Comparison of ENCODE assay signal across 11 cellular contexts in genomic region chr2:12544221-12544558, GRCh38.
DNase-seq lines count a peak whose midpoint lies in the region; ATAC-seq and TF ChIP-seq lines count a peak whose summit lies in the region.
"Had no signal": no experiment of that assay in that cellular context is flagged by ENCODE, and none has a peak within 500 bp of the region (broad histone marks: within the 10 kb centered on the region; RNA-seq: fewer than 3 reads in every experiment).

No MANE protein-coding gene starts in this region.

- H3K27me3 Mint-ChIP-seq in GM23338 (ENCODE audit: insufficient read depth, low read depth, poor library complexity) (peaks cover 2% of the 10 kb centered on the region), MCF 10A (ENCODE audit: insufficient read depth, unreplicated experiment) (no peaks in the 10 kb centered on the region)
- H3K27me3 Mint-ChIP-seq in stimulated activated naive B cell treated with anti-CD40 and anti-IgM and Interleukin-4, amounts not matched to agents 10 μg/mL and 1 μg/mL and 100 μg/mL, for 72 hours = peaks cover 3 to 5% of the 10 kb centered on the region in 2 donors
- H3K27me3 Mint-ChIP-seq: activated CD4-positive, alpha-beta T cell treated with anti-CD3 and anti-CD28 coated beads, Interleukin-2, amount 10 ng/mL, durations not matched to agents 7 days and 5 days had no signal

- H3K27me3 ChIP-seq in GM23338 (ENCODE audit: insufficient read depth) = no peaks in the 10 kb centered on the region
- H3K27me3 ChIP-seq: vagina had no signal

- H3K4me2 ChIP-seq in GM23338 = no peak overlapping the region

- in situ Hi-C loops in G401 (cut with HindIII; ENCODE audit: low sequenced_read_pairs) = no loop called here

- peaks cover 3% of the 10 kb centered on the region; the same call in 1 of the 3 replicates for H3K4me1 Mint-ChIP-seq in GM23338
- H3K4me1 Mint-ChIP-seq in stimulated activated naive B cell treated with anti-CD40 and anti-IgM and Interleukin-4, amounts not matched to agents 10 μg/mL and 1 μg/mL and 100 μg/mL, for 72 hours = peaks cover 13 to 18% of the 10 kb centered on the region in 2 donors
- no peaks in the 10 kb centered on the region for H3K4me1 Mint-ChIP-seq in MCF 10A (ENCODE audit: insufficient read depth, unreplicated experiment)
- H3K4me1 Mint-ChIP-seq: activated CD4-positive, alpha-beta T cell treated with anti-CD3 and anti-CD28 coated beads, Interleukin-2, amount 10 ng/mL, durations not matched to agents 7 days and 5 days had no signal

- no peaks in the 10 kb centered on the region for H3K4me1 ChIP-seq in GM23338 (ENCODE audit: insufficient read depth)

- POLR2A ChIA-PET in MCF 10A (lab: Yijun Ruan, JAX) = no interaction called here

- no peaks in the 10 kb centered on the region for H3K36me3 ChIP-seq in GM23338 (ENCODE audit: insufficient read depth)
- H3K36me3 ChIP-seq: vagina had no signal

- H3K9me3 Mint-ChIP-seq in GM23338 (no peaks in the 10 kb centered on the region; the same call in 2 of the 3 replicates), MCF 10A (ENCODE audit: unreplicated experiment) (no peaks in the 10 kb centered on the region)
- no peaks in the 10 kb centered on the region for H3K9me3 Mint-ChIP-seq in stimulated activated naive B cell treated with anti-CD40 and anti-IgM and Interleukin-4, amounts not matched to agents 10 μg/mL and 1 μg/mL and 100 μg/mL, for 72 hours

- no peak for DNase-seq in GM23338 (ENCODE audit: low spot score)
- no peak for DNase-seq in stimulated activated naive B cell treated with anti-CD40 and anti-IgM and Interleukin-4, amounts not matched to agents 10 μg/mL and 1 μg/mL and 100 μg/mL, for 72 hours
- DNase-seq in NCI-H526 (lab: John Stamatoyannopoulos, UW) = no peak
- DNase-seq in MCF 10A (ENCODE audit: unreplicated experiment) = no peak
- no peak for DNase-seq in G401 (ENCODE audit: low spot score)
- DNase-seq: activated CD4-positive, alpha-beta T cell treated with anti-CD3 and anti-CD28 coated beads, Interleukin-2, amount 10 ng/mL, durations not matched to agents 7 days and 5 days; caudate nucleus; NCI-H446 treated with DMSO at 0.1 percent for 48 hours had no signal

- H2AFZ ChIP-seq in GM23338 = peak overlapping the region; percentile 66; the same call in 1 of the 2 replicates

- no peaks in the 10 kb centered on the region for H3F3A ChIP-seq in GM23338 (replicated peaks; ENCODE audit: low read depth)

- H3K4me3 ChIP-seq in GM23338 = no peak overlapping the region
- H3K4me3 ChIP-seq: vagina had no signal

- H3K79me2 ChIP-seq in GM23338 (replicated peaks; ENCODE audit: insufficient read depth) = no peaks in the 10 kb centered on the region

- no peaks in the 10 kb centered on the region for H3K9me2 ChIP-seq in GM23338 (ENCODE audit: insufficient read depth)

- no peak for TF ChIP-seq CTCF in GM23338 (conservative IDR thresholded peaks at IDR 0.05; ENCODE audit: low read depth in 2 of 2)
- TF ChIP-seq CTCF in MCF 10A (IDR thresholded peaks at IDR 0.05; ENCODE audit: unreplicated experiment) = no peak

- CTCF ChIA-PET in MCF 10A (lab: Yijun Ruan, JAX) = interaction anchor here (1.0 to 1.3 kb wide), 2 partner anchors 10 to 165 kb away, joined by 4 to 5 read pairs; no protein-coding TSS in a partner anchor

- no peaks in the 10 kb centered on the region for H3K36me3 Mint-ChIP-seq in GM23338 (ENCODE audit: low read depth)
- no peaks in the 10 kb centered on the region for H3K36me3 Mint-ChIP-seq in stimulated activated naive B cell treated with anti-CD40 and anti-IgM and Interleukin-4, amounts not matched to agents 10 μg/mL and 1 μg/mL and 100 μg/mL, for 72 hours
- H3K36me3 Mint-ChIP-seq in MCF 10A (ENCODE audit: insufficient read depth, unreplicated experiment) = no peaks in the 10 kb centered on the region

- ATAC-seq in GM19023 (IDR thresholded peaks at IDR 0.05; ENCODE audit: unreplicated experiment) (peak; percentile 68), GM23338 (no peak), HG03378 (IDR thresholded peaks at IDR 0.05; ENCODE audit: unreplicated experiment) (peak; percentile 94)
- ATAC-seq in stimulated activated naive B cell treated with anti-CD40 and anti-IgM and Interleukin-4, amounts not matched to agents 10 μg/mL and 1 μg/mL and 100 μg/mL, for 72 hours (replicated peaks) = peak; percentile 63 to 80

- intact Hi-C loops in MCF 10A (cut with micrococcal nuclease) = no loop called here

- no peaks in the 10 kb centered on the region for H4K20me1 ChIP-seq in GM23338 (replicated peaks; ENCODE audit: insufficient read depth)

- H3K27ac ChIP-seq in GM23338 (ENCODE audit: low read depth) = no peak overlapping the region
- H3K27ac ChIP-seq: vagina had no signal

- H3K4me3 Mint-ChIP-seq in GM23338 (no peak overlapping the region), MCF 10A (ENCODE audit: unreplicated experiment) (no peak overlapping the region)
- H3K4me3 Mint-ChIP-seq in stimulated activated naive B cell treated with anti-CD40 and anti-IgM and Interleukin-4, amounts not matched to agents 10 μg/mL and 1 μg/mL and 100 μg/mL, for 72 hours = no peak overlapping the region
- H3K4me3 Mint-ChIP-seq: activated CD4-positive, alpha-beta T cell treated with anti-CD3 and anti-CD28 coated beads, Interleukin-2, amount 10 ng/mL, durations not matched to agents 7 days and 5 days had no signal

- BruUV-seq in MCF 10A (replicated peaks; lab: Mats Ljungman, UMichigan) = no TSS peak

- H3K27ac Mint-ChIP-seq in GM23338 (no peak overlapping the region), MCF 10A (ENCODE audit: low read depth, unreplicated experiment) (no peak overlapping the region)
- H3K27ac Mint-ChIP-seq in stimulated activated naive B cell treated with anti-CD40 and anti-IgM and Interleukin-4, amounts not matched to agents 10 μg/mL and 1 μg/mL and 100 μg/mL, for 72 hours = no peak overlapping the region
- H3K27ac Mint-ChIP-seq: activated CD4-positive, alpha-beta T cell treated with anti-CD3 and anti-CD28 coated beads, Interleukin-2, amount 10 ng/mL, durations not matched to agents 7 days and 5 days had no signal

TF ChIP-seq in GM23338, 12 proteins besides CTCF, POLR2A, EP300 and RAD21:
- TF ChIP-seq STAT1 (IDR thresholded peaks at IDR 0.05; ENCODE audit: unreplicated experiment) (no peak), REST (IDR thresholded peaks at IDR 0.05; ENCODE audit: unreplicated experiment) (no peak), ETS1 (IDR thresholded peaks at IDR 0.05) (no peak), CREB1 (CRISPR knock-in tag; IDR thresholded peaks at IDR 0.05; ENCODE audit: low read depth) (no peak), NANOG (IDR thresholded peaks at IDR 0.05; ENCODE audit: borderline replicate concordance) (no peak)
